In the genomic region with DNA sequence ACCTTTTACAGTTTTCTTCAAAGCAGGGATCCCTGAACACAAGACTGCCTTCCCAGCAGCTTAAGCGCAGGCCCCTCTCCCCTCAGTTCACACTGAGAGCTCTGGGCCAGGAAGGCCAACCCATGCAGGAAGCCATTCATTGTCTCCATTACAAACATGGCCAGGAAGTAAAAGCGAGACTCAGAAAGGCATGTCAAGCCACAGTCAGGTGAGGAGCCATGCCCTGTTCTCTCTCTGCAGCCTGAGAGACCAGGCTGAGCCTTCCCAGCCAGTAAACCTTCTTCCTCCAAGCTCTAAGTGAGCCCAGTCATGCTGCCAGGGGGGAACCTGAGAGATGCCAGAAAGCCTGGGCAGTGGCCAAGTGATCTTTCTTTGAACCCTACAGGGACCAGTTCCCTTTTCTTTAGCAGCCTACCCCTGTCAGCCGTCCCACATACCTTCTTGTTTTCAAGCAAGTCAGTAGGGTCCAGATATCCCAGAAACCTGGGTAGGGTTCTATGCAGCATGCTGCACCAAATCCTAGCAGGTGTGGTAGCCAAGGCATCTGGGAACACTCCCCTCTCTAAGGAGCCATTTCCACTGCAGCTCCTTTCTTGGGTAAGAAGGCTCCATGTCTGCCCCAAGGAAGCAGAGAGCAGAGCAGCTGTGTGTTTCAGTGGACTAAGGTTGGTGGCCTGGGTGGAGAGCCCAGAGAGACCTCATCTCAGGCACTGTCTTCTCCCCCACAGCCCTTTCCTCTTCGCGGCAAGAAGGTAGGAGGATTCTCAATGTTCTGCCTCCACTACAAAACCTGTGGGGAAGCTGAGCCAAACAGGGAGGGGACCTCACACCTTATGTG, we compare ENCODE assay signal across 1 cellular context.
TF ChIP-seq lines count a peak whose summit lies in the region.

No MANE protein-coding gene starts in this region.

TF ChIP-seq in endothelial cell of umbilical vein, 7 proteins besides CTCF, POLR2A, EP300 and RAD21:
- TF ChIP-seq MYC (IDR thresholded peaks at IDR 0.05; ENCODE audit: low read depth, low read length), result no peak
- no peak for TF ChIP-seq MAX (IDR thresholded peaks at IDR 0.05; ENCODE audit: insufficient read depth, insufficient read length)
- TF ChIP-seq FOS (IDR thresholded peaks at IDR 0.05; ENCODE audit: borderline replicate concordance, insufficient read depth, low read length), result no peak
- no peak for TF ChIP-seq POLR2AphosphoS5 (IDR thresholded peaks at IDR 0.05; ENCODE audit: insufficient read depth, low read depth, low read length)
- no peak for TF ChIP-seq GATA2 (IDR thresholded peaks at IDR 0.05; ENCODE audit: insufficient read depth, insufficient read length, low read depth, low read length)
- TF ChIP-seq JUN (IDR thresholded peaks at IDR 0.05; ENCODE audit: borderline replicate concordance, insufficient read depth, insufficient read length, low read depth), result no peak
- no peak for TF ChIP-seq EZH2 (IDR thresholded peaks at IDR 0.05; ENCODE audit: borderline replicate concordance, low read depth, low read length, severe bottlenecking)
